15 cellular contexts compared by ENCODE assay signal in the genomic region with DNA sequence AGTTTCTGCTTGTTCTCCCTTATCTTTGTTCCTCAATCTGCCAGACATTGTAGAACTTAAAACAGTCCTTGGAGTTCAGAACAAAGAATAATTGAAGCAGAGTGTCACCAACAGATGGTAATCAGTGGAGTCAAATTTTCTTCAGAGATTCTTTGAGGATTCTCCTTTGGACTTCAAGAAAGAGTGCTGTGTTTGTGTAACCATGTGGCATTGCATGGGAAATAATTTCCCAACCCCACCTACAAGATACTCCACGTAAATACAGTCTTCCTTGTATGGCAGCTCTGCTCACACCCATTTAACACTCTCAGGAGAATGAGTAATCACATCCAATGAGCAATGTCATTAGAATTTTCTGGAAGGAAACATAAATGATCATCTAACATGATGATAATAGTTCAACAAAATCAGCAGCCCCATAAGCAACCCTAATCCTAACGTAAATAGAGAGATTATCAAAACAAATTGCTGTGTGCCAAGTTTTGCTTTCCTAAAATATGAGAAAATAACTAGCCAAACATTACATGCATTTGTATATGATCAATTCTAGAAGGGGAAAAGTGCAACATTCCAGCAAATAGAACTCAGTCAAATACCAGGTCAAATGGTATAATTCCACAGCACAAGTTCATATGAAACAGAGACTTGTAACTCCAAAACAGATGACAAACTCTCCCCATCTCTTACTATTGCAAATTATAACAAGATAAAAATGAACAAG. TPM values are rescaled to one million over a fixed set of nuclear protein-coding genes. Genes with fewer than 3 reads are reported as not detected.
DNase-seq lines count a peak whose midpoint lies in the region; FAIRE-seq and TF ChIP-seq lines count a peak whose summit lies in the region.
"Had no signal": no experiment of that assay in that cellular context is flagged by ENCODE, and none has a peak within 500 bp of the region (broad histone marks: within the 10 kb centered on the region; RNA-seq: fewer than 3 reads in every experiment).

No MANE protein-coding gene starts in this region.

- intact Hi-C loops in MCF 10A (cut with micrococcal nuclease): loop anchor here (2.0 kb wide), 1 partner anchor 375 kb away; the partner anchor contains the start of gene NEK7

- in situ Hi-C loops in KBM-7 (cut with MboI; ENCODE audit: low pct_unique_long_range_greater_than_20kb, low sequenced_read_pairs): no loop called here

- H3K79me2 ChIP-seq in keratinocyte (ENCODE audit: control insufficient read depth, insufficient read depth, low read length) (no peaks in the 10 kb centered on the region), Karpas-422 (ENCODE audit: low read length) (no peaks in the 10 kb centered on the region)

- H3K9ac ChIP-seq in keratinocyte (ENCODE audit: control insufficient read depth, extremely low read depth, insufficient read depth, low read length) (no peak overlapping the region), Karpas-422 (ENCODE audit: low read length) (no peak overlapping the region)

- H3K36me3 ChIP-seq in keratinocyte (ENCODE audit: control insufficient read depth in 2 of 2, extremely low read depth in 1 of 2, insufficient read depth in 2 of 2, low read length in 2 of 2) (no peaks in the 10 kb centered on the region), Karpas-422 (ENCODE audit: insufficient read depth, low read length) (no peaks in the 10 kb centered on the region)
- H3K36me3 ChIP-seq: spleen, uterus had no signal

- dilution Hi-C loops in keratinocyte (cut with MboI; ENCODE audit: extremely low pct_ligation_motif_present, low sequenced_read_pairs): no loop called here

- FAIRE-seq in keratinocyte (lab: Jason Lieb, UNC): peak; percentile 34
- FAIRE-seq: frontal cortex had no signal

- peak overlapping the region; percentile 52 for H3K27ac Mint-ChIP-seq in MCF 10A (ENCODE audit: low read depth, unreplicated experiment)
- H3K27ac Mint-ChIP-seq: activated CD4-positive, alpha-beta memory T cell treated with anti-CD3 and anti-CD28 coated beads, Interleukin-2, amount 10 ng/mL, durations not matched to agents 7 days and 5 days had no signal

- H3K4me3 ChIP-seq in keratinocyte (ENCODE audit: control insufficient read depth in 2 of 3, extremely low read depth in 1 of 3, insufficient read depth in 2 of 3, low read depth in 1 of 3, low read length in 3 of 3) (peak overlapping the region in 1 of 3 experiments; percentile 11), Karpas-422 (ENCODE audit: low read length) (no peak overlapping the region)
- H3K4me3 ChIP-seq: spleen, uterus had no signal

- H3K27me3 ChIP-seq in keratinocyte (ENCODE audit: control insufficient read depth, extremely low read depth, insufficient read depth, low read length): no peaks in the 10 kb centered on the region
- no peaks in the 10 kb centered on the region for H3K27me3 ChIP-seq in Karpas-422 (ENCODE audit: low read length)
- H3K27me3 ChIP-seq: spleen, uterus had no signal

- no peak for TF ChIP-seq CTCF in MCF 10A (IDR thresholded peaks at IDR 0.05; ENCODE audit: unreplicated experiment)
- no peak for TF ChIP-seq CTCF in keratinocyte (optimal IDR thresholded peaks at IDR 0.05 in 1 of 3, IDR thresholded peaks at IDR 0.05 in 1 of 3, conservative IDR thresholded peaks at IDR 0.05 in 1 of 3; ENCODE audit: extremely low read depth in 1 of 3, insufficient read depth in 2 of 3, low read length in 3 of 3)

- H3K9me3 ChIP-seq in keratinocyte (ENCODE audit: control insufficient read depth, low read depth, low read length): no peaks in the 10 kb centered on the region
- H3K9me3 ChIP-seq in Karpas-422 (ENCODE audit: low read length): no peaks in the 10 kb centered on the region
- H3K9me3 ChIP-seq: spleen, uterus had no signal

- H3K9me2 ChIP-seq in Karpas-422 (replicated peaks; ENCODE audit: insufficient read depth, low read length): no peaks in the 10 kb centered on the region

- no peaks in the 10 kb centered on the region for H3K27me3 Mint-ChIP-seq in MCF 10A (ENCODE audit: insufficient read depth, unreplicated experiment)
- H3K27me3 Mint-ChIP-seq: activated CD4-positive, alpha-beta memory T cell treated with anti-CD3 and anti-CD28 coated beads, Interleukin-2, amount 10 ng/mL, durations not matched to agents 7 days and 5 days had no signal

- H3K4me1 ChIP-seq in keratinocyte (ENCODE audit: control insufficient read depth, extremely low read depth, insufficient read depth, low read length) (peaks cover 45% of the 10 kb centered on the region), Karpas-422 (ENCODE audit: low read length) (peaks cover 17% of the 10 kb centered on the region)
- H3K4me1 ChIP-seq: uterus had no signal

- H3K36me3 Mint-ChIP-seq in MCF 10A (ENCODE audit: insufficient read depth, unreplicated experiment): no peaks in the 10 kb centered on the region

- H3K4me2 ChIP-seq in keratinocyte (ENCODE audit: control insufficient read depth, extremely low read depth, insufficient read depth, low read depth, low read length) (peak overlapping the region; percentile 27), Karpas-422 (ENCODE audit: low read depth, low read length, poor library complexity, severe bottlenecking) (no peak overlapping the region)

- H4K20me1 ChIP-seq in keratinocyte (ENCODE audit: control insufficient read depth, extremely low read depth, insufficient read depth, low read length) (no peaks in the 10 kb centered on the region), Karpas-422 (ENCODE audit: insufficient read depth, low read depth, low read length) (no peaks in the 10 kb centered on the region)

- H3K27ac ChIP-seq in keratinocyte (ENCODE audit: control insufficient read depth, insufficient read depth, low read length) (peak overlapping the region; percentile 76), Karpas-422 (ENCODE audit: low read length) (no peak overlapping the region)
- H3K27ac ChIP-seq: spleen, uterus had no signal

- peak; percentile 31 for DNase-seq in AG08395 (ENCODE audit: low spot score)
- peak; percentile 46 for DNase-seq in KBM-7
- peak; percentile 55 for DNase-seq in MCF 10A (ENCODE audit: unreplicated experiment)
- no peak for DNase-seq in keratinocyte (ENCODE audit: low read depth, low spot score)
- DNase-seq in DMS 273 (lab: John Stamatoyannopoulos, UW; ENCODE audit: unreplicated experiment): no peak
- no peak for DNase-seq in NCI-H1417 treated with DMSO at 0.1 percent for 48 hours (lab: John Stamatoyannopoulos, UW)
- no peak for DNase-seq in Karpas-422
- no peak for DNase-seq in DMS79 (lab: John Stamatoyannopoulos, UW)
- DNase-seq: activated CD4-positive, alpha-beta memory T cell treated with anti-CD3 and anti-CD28 coated beads, Interleukin-2, amount 10 ng/mL, durations not matched to agents 7 days and 5 days; activated effector memory CD4-positive, alpha-beta T cell treated with Interleukin-2 at 50 U/mL for 16 hours; NCI-H2171; spleen; uterus had no signal

- no peaks in the 10 kb centered on the region for H3K9me3 Mint-ChIP-seq in MCF 10A (ENCODE audit: unreplicated experiment)
- H3K9me3 Mint-ChIP-seq: activated CD4-positive, alpha-beta memory T cell treated with anti-CD3 and anti-CD28 coated beads, Interleukin-2, amount 10 ng/mL, durations not matched to agents 7 days and 5 days; neural crest cell had no signal

- no TSS peak for BruUV-seq in MCF 10A (replicated peaks; lab: Mats Ljungman, UMichigan)

- CTCF ChIA-PET in MCF 10A (lab: Yijun Ruan, JAX): interaction anchor here (0.6 to 2.7 kb wide), 2 partner anchors 87 kb away, joined by 3 to 10 read pairs; no protein-coding TSS in a partner anchor

- H3K9me1 ChIP-seq in keratinocyte (ENCODE audit: control insufficient read depth, extremely low read depth, insufficient read depth, low read length): no peaks in the 10 kb centered on the region

- no peak overlapping the region for H3K4me3 Mint-ChIP-seq in MCF 10A (ENCODE audit: unreplicated experiment)
- H3K4me3 Mint-ChIP-seq: activated CD4-positive, alpha-beta memory T cell treated with anti-CD3 and anti-CD28 coated beads, Interleukin-2, amount 10 ng/mL, durations not matched to agents 7 days and 5 days; neural crest cell had no signal

- H2AFZ ChIP-seq in keratinocyte (ENCODE audit: control insufficient read depth, low read length) (peak overlapping the region; percentile 71), Karpas-422 (ENCODE audit: low read length) (no peak overlapping the region)

- H3K4me1 Mint-ChIP-seq in MCF 10A (ENCODE audit: insufficient read depth, unreplicated experiment): peaks cover 39% of the 10 kb centered on the region
- H3K4me1 Mint-ChIP-seq: neural crest cell had no signal

- POLR2A ChIA-PET in MCF 10A (lab: Yijun Ruan, JAX): interaction anchor here (0.6 to 1.9 kb wide), 4 partner anchors 21 to 138 kb away, joined by 3 to 7 read pairs (median 5); partner anchors contain the start of gene C1orf53

RNA-seq across cellular contexts. Expression of gene DENND1B, which starts 6.9 kb away (rescaled TPM):
- 19.2 and 20.9 TPM in 2 replicates for total RNA-seq in MCF 10A (2022)
- 4.8 to 7.6 TPM (median 5.2 TPM) in 3 replicates for polyA plus RNA-seq in keratinocyte
- polyA plus RNA-seq in keratinocyte (2011; ENCODE audit: low read depth): 4.1 TPM
- polyA plus RNA-seq in keratinocyte (2011; cell fraction: cytosol; rRNA removed): 2.7 and 7.0 TPM in 2 replicates
- 9.5 and 11.2 TPM in 2 replicates for polyA plus RNA-seq in keratinocyte (2011; cell fraction: nucleus; rRNA removed)
- 4.4 TPM in 2 replicates for polyA plus RNA-seq in keratinocyte (2012; ENCODE audit: low replicate concordance)
- 8.1 to 36.8 TPM (median 22.4 TPM) in 3 replicates for polyA minus RNA-seq in keratinocyte
- polyA minus RNA-seq in keratinocyte (2011; cell fraction: cytosol; rRNA and poly(A)+ RNA removed): 6.1 TPM
- polyA minus RNA-seq in keratinocyte (2011; cell fraction: nucleus; rRNA and poly(A)+ RNA removed): 31.0 and 55.8 TPM in 2 replicates
- total RNA-seq in Karpas-422 (2014; rRNA removed; shearing (Covaris generic); ENCODE audit: low replicate concordance): 20.9 and 36.0 TPM in 2 replicates

Comparison
In these comparisons a context has a peak if more than half of its experiments do, and no peak if none do; other contexts are left out.
1. DNase-seq: peak in AG08395 (single experiment), KBM-7 (single experiment) and MCF 10A (single experiment); none in keratinocyte (single experiment), DMS 273 (single experiment), NCI-H1417 treated with DMSO at 0.1 percent for 48 hours (single experiment), Karpas-422 (single experiment) and DMS79 (single experiment).